ENCODE assay signal across 1 cellular context in the genomic region with DNA sequence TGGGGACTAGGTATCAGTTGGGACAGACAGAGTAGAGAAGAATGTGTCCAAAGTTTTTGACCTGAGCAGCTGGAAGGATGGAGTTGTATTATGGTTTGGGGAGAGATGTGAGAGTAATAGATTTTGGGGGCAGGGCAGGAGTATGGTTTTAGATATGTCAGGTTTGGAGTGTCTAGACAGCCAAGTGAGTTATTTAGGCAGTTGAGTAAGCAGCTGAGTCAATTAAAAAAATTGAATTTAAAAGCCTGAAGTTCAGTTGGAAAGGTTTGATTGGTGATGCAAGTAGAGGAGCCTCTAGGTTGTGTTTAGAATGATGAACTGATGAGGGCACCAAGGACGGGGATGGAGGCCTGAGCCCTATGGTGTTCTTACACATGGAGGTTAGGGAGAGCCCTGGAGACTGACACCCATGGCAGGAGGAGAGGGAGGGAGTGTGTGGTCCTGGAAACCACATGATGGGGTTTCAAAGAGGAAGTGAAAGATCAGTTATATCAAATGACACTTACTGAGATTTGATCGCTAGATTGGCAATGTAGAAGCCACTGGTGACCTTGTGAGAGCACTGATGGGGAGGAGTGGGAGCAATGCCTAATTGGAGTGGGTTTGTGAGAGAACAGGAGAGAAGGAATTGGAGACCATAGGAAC.
TF ChIP-seq lines count a peak whose summit lies in the region.

No MANE protein-coding gene starts in this region.

TF ChIP-seq in GM12878, 131 proteins besides CTCF, POLR2A, EP300 and RAD21:
- TF ChIP-seq IKZF2 (IDR thresholded peaks at IDR 0.05) (peak; percentile 53 to 55; a peak in 3 of 4 replicates), IRF4 (IDR thresholded peaks at IDR 0.05; ENCODE audit: low read depth, low read length) (no peak), IKZF1 (conservative IDR thresholded peaks at IDR 0.05) (peak; percentile 41; the same call in 1 of the 2 replicates), DPF2 (IDR thresholded peaks at IDR 0.05) (peak; percentile 60), RUNX3 (IDR thresholded peaks at IDR 0.05; ENCODE audit: low read length) (peak; percentile 95), EED (IDR thresholded peaks at IDR 0.05; ENCODE audit: low read depth) (peak; percentile 75), SPI1 (IDR thresholded peaks at IDR 0.05; ENCODE audit: borderline replicate concordance, insufficient read depth, low read depth, low read length) (peak; percentile 94), TARDBP (IDR thresholded peaks at IDR 0.05; ENCODE audit: borderline replicate concordance) (no peak), MTA2 (IDR thresholded peaks at IDR 0.05; ENCODE audit: low read depth) (peak; percentile 46; the same call in 1 of the 2 replicates), PKNOX1 (IDR thresholded peaks at IDR 0.05) (peak; percentile 69; the same call in 1 of the 2 replicates), ZBED1 (IDR thresholded peaks at IDR 0.05; ENCODE audit: borderline replicate concordance) (no peak), NFXL1 (IDR thresholded peaks at IDR 0.05; ENCODE audit: borderline replicate concordance) (peak; percentile 70; the same call in 1 of the 2 replicates)
- TF ChIP-seq, protein P1, sequence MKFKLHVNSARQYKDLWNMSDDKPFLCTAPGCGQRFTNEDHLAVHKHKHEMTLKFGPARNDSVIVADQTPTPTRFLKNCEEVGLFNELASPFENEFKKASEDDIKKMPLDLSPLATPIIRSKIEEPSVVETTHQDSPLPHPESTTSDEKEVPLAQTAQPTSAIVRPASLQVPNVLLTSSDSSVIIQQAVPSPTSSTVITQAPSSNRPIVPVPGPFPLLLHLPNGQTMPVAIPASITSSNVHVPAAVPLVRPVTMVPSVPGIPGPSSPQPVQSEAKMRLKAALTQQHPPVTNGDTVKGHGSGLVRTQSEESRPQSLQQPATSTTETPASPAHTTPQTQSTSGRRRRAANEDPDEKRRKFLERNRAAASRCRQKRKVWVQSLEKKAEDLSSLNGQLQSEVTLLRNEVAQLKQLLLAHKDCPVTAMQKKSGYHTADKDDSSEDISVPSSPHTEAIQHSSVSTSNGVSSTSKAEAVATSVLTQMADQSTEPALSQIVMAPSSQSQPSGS (IDR thresholded peaks at IDR 0.05; ENCODE audit: low read length), result 0 out of 2 replicates have a peak, but pooled peaks have one; percentile 19
TF ChIP-seq in GM12878: peak in this region for 10.
